1 cellular context compared by ENCODE assay signal in the genomic region with DNA sequence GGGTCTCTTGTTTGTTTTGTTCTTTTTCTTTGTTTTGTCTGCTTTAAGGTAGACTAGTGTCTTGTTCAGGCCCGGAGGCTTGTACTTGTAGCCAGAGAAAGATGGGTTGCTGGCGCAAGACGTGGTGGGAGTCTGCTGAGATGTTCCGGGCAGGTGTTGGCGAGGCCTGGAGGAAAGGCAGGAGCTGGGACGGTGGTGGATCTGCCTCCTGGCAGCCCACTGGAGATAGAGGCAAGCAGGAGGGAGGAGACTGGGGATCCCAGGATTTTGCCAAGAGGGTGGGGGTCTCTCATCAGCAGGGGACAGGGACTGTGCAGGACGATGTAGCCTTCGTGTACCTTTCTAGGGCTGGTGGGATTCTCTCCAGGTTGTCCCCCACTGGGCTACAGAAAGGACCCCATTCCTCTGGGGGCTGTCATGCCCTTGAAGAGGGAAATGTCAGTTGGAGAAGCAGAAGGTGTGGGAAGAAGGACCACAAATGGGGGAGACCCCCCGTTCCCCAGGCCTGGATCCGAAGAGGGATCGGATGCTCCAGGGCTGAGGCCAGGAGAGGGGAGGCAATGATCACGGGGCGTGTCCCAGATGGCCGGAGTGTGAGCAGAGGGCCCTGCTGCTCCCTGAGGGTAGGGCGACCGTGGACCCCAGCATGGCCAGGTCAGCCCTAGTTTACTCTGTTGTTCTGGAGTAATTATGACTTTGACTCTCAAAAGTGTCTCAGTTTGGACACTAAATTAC.
TF ChIP-seq lines count a peak whose summit lies in the region.

No MANE protein-coding gene starts in this region.

TF ChIP-seq in WTC11, 78 proteins besides CTCF, POLR2A, EP300 and RAD21:
- TF ChIP-seq, protein P1, sequence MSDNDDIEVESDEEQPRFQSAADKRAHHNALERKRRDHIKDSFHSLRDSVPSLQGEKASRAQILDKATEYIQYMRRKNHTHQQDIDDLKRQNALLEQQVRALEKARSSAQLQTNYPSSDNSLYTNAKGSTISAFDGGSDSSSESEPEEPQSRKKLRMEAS (CRISPR knock-in tag; IDR thresholded peaks at IDR 0.05), result no peak
- TF ChIP-seq, protein P2, sequence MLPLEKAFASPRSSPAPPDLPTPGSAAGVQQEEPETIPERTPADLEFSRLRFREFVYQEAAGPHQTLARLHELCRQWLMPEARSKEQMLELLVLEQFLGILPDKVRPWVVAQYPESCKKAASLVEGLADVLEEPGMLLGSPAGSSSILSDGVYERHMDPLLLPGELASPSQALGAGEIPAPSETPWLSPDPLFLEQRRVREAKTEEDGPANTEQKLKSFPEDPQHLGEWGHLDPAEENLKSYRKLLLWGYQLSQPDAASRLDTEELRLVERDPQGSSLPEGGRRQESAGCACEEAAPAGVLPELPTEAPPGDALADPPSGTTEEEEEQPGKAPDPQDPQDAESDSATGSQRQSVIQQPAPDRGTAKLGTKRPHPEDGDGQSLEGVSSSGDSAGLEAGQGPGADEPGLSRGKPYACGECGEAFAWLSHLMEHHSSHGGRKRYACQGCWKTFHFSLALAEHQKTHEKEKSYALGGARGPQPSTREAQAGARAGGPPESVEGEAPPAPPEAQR (CRISPR knock-in tag; IDR thresholded peaks at IDR 0.05), result no peak
- TF ChIP-seq, protein P3, sequence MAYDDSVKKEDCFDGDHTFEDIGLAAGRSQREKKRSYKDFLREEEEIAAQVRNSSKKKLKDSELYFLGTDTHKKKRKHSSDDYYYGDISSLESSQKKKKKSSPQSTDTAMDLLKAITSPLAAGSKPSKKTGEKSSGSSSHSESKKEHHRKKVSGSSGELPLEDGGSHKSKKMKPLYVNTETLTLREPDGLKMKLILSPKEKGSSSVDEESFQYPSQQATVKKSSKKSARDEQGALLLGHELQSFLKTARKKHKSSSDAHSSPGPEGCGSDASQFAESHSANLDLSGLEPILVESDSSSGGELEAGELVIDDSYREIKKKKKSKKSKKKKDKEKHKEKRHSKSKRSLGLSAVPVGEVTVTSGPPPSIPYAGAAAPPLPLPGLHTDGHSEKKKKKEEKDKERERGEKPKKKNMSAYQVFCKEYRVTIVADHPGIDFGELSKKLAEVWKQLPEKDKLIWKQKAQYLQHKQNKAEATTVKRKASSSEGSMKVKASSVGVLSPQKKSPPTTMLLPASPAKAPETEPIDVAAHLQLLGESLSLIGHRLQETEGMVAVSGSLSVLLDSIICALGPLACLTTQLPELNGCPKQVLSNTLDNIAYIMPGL (CRISPR knock-in tag; IDR thresholded peaks at IDR 0.05), result no peak
- TF ChIP-seq, protein P4, sequence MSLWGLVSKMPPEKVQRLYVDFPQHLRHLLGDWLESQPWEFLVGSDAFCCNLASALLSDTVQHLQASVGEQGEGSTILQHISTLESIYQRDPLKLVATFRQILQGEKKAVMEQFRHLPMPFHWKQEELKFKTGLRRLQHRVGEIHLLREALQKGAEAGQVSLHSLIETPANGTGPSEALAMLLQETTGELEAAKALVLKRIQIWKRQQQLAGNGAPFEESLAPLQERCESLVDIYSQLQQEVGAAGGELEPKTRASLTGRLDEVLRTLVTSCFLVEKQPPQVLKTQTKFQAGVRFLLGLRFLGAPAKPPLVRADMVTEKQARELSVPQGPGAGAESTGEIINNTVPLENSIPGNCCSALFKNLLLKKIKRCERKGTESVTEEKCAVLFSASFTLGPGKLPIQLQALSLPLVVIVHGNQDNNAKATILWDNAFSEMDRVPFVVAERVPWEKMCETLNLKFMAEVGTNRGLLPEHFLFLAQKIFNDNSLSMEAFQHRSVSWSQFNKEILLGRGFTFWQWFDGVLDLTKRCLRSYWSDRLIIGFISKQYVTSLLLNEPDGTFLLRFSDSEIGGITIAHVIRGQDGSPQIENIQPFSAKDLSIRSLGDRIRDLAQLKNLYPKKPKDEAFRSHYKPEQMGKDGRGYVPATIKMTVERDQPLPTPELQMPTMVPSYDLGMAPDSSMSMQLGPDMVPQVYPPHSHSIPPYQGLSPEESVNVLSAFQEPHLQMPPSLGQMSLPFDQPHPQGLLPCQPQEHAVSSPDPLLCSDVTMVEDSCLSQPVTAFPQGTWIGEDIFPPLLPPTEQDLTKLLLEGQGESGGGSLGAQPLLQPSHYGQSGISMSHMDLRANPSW (CRISPR knock-in tag; conservative IDR thresholded peaks at IDR 0.05; ENCODE audit: low read depth), result no peak
- TF ChIP-seq, protein P5, sequence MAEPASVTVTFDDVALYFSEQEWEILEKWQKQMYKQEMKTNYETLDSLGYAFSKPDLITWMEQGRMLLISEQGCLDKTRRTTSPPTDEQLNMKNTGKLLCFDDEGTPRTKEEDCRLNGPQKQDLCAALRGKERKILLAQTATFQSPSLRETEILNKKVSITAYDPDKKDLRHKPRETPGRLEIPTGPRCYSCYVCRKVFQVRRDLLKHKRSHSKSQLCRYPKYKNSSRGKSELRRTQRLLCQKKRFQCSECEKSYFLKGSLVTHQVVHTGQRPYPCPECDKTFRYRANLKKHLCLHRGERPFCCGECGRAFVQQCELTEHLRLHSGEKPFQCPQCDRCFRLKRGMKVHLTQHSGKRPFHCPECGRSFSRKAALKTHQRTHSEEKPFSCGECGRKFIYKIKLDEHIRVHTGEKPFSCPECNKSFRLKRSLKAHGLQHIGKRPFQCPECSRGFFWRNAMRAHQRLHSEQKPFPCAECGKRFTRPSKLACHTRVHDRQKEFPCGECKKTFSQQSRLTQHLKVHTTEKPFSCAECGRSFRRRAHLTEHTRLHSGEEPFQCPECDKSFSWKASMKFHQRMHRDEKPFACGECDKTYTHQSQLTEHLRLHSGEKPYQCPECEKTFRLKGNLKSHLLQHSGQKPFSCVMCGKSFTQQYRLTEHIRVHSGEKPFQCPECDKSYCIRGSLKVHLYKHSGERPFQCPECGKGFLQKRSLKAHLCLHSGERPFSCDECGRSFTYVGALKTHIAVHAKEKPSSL (CRISPR knock-in tag; conservative IDR thresholded peaks at IDR 0.05), result no peak
- TF ChIP-seq MYBL2 (CRISPR knock-in tag; IDR thresholded peaks at IDR 0.05), result no peak
- TF ChIP-seq, protein P6, sequence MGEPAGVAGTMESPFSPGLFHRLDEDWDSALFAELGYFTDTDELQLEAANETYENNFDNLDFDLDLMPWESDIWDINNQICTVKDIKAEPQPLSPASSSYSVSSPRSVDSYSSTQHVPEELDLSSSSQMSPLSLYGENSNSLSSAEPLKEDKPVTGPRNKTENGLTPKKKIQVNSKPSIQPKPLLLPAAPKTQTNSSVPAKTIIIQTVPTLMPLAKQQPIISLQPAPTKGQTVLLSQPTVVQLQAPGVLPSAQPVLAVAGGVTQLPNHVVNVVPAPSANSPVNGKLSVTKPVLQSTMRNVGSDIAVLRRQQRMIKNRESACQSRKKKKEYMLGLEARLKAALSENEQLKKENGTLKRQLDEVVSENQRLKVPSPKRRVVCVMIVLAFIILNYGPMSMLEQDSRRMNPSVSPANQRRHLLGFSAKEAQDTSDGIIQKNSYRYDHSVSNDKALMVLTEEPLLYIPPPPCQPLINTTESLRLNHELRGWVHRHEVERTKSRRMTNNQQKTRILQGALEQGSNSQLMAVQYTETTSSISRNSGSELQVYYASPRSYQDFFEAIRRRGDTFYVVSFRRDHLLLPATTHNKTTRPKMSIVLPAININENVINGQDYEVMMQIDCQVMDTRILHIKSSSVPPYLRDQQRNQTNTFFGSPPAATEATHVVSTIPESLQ (CRISPR knock-in tag; IDR thresholded peaks at IDR 0.05), result no peak
- no peak for TF ChIP-seq ZNF396 (CRISPR knock-in tag; IDR thresholded peaks at IDR 0.05; ENCODE audit: borderline replicate concordance)
- TF ChIP-seq, protein P7, sequence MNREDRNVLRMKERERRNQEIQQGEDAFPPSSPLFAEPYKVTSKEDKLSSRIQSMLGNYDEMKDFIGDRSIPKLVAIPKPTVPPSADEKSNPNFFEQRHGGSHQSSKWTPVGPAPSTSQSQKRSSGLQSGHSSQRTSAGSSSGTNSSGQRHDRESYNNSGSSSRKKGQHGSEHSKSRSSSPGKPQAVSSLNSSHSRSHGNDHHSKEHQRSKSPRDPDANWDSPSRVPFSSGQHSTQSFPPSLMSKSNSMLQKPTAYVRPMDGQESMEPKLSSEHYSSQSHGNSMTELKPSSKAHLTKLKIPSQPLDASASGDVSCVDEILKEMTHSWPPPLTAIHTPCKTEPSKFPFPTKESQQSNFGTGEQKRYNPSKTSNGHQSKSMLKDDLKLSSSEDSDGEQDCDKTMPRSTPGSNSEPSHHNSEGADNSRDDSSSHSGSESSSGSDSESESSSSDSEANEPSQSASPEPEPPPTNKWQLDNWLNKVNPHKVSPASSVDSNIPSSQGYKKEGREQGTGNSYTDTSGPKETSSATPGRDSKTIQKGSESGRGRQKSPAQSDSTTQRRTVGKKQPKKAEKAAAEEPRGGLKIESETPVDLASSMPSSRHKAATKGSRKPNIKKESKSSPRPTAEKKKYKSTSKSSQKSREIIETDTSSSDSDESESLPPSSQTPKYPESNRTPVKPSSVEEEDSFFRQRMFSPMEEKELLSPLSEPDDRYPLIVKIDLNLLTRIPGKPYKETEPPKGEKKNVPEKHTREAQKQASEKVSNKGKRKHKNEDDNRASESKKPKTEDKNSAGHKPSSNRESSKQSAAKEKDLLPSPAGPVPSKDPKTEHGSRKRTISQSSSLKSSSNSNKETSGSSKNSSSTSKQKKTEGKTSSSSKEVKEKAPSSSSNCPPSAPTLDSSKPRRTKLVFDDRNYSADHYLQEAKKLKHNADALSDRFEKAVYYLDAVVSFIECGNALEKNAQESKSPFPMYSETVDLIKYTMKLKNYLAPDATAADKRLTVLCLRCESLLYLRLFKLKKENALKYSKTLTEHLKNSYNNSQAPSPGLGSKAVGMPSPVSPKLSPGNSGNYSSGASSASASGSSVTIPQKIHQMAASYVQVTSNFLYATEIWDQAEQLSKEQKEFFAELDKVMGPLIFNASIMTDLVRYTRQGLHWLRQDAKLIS (CRISPR knock-in tag; IDR thresholded peaks at IDR 0.05; ENCODE audit: borderline replicate concordance), result no peak
- TF ChIP-seq TEAD4 (CRISPR knock-in tag; IDR thresholded peaks at IDR 0.05), result no peak
- TF ChIP-seq, protein P8, sequence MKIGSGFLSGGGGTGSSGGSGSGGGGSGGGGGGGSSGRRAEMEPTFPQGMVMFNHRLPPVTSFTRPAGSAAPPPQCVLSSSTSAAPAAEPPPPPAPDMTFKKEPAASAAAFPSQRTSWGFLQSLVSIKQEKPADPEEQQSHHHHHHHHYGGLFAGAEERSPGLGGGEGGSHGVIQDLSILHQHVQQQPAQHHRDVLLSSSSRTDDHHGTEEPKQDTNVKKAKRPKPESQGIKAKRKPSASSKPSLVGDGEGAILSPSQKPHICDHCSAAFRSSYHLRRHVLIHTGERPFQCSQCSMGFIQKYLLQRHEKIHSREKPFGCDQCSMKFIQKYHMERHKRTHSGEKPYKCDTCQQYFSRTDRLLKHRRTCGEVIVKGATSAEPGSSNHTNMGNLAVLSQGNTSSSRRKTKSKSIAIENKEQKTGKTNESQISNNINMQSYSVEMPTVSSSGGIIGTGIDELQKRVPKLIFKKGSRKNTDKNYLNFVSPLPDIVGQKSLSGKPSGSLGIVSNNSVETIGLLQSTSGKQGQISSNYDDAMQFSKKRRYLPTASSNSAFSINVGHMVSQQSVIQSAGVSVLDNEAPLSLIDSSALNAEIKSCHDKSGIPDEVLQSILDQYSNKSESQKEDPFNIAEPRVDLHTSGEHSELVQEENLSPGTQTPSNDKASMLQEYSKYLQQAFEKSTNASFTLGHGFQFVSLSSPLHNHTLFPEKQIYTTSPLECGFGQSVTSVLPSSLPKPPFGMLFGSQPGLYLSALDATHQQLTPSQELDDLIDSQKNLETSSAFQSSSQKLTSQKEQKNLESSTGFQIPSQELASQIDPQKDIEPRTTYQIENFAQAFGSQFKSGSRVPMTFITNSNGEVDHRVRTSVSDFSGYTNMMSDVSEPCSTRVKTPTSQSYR (CRISPR knock-in tag; IDR thresholded peaks at IDR 0.05), result no peak
- no peak for TF ChIP-seq ZNF138 (CRISPR knock-in tag; conservative IDR thresholded peaks at IDR 0.05)
- TF ChIP-seq, protein P9, sequence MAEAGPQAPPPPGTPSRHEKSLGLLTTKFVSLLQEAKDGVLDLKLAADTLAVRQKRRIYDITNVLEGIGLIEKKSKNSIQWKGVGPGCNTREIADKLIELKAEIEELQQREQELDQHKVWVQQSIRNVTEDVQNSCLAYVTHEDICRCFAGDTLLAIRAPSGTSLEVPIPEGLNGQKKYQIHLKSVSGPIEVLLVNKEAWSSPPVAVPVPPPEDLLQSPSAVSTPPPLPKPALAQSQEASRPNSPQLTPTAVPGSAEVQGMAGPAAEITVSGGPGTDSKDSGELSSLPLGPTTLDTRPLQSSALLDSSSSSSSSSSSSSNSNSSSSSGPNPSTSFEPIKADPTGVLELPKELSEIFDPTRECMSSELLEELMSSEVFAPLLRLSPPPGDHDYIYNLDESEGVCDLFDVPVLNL (CRISPR knock-in tag; IDR thresholded peaks at IDR 0.05; ENCODE audit: borderline replicate concordance, low read depth), result no peak
- TF ChIP-seq MXD4 (CRISPR knock-in tag; IDR thresholded peaks at IDR 0.05; ENCODE audit: borderline replicate concordance), result no peak
- TF ChIP-seq, protein P10, sequence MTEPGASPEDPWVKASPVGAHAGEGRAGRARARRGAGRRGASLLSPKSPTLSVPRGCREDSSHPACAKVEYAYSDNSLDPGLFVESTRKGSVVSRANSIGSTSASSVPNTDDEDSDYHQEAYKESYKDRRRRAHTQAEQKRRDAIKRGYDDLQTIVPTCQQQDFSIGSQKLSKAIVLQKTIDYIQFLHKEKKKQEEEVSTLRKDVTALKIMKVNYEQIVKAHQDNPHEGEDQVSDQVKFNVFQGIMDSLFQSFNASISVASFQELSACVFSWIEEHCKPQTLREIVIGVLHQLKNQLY (CRISPR knock-in tag; IDR thresholded peaks at IDR 0.05), result no peak
- TF ChIP-seq IRF2 (CRISPR knock-in tag; IDR thresholded peaks at IDR 0.05; ENCODE audit: borderline replicate concordance, low read depth), result no peak
- TF ChIP-seq ZNF671 (CRISPR knock-in tag; IDR thresholded peaks at IDR 0.05), result no peak
- TF ChIP-seq SMAD4 (CRISPR knock-in tag; IDR thresholded peaks at IDR 0.05), result no peak
TF ChIP-seq in WTC11: peak in this region for 0.
